21 cellular contexts compared by ENCODE assay signal in genomic region chr17:18850679-18851078, GRCh38. TPM values are rescaled to one million over a fixed set of nuclear protein-coding genes. Genes with fewer than 3 reads are reported as not detected.
DNase-seq lines count a peak whose midpoint lies in the region; ATAC-seq and TF ChIP-seq lines count a peak whose summit lies in the region.
"Had no signal": no experiment of that assay in that cellular context is flagged by ENCODE, and none has a peak within 500 bp of the region (broad histone marks: within the 10 kb centered on the region; RNA-seq: fewer than 3 reads in every experiment).

No MANE protein-coding gene starts in this region.

- in situ Hi-C loops in IMR-90 (cut with MboI; ENCODE audit: low sequenced_read_pairs) = no loop called here

- no peaks in the 10 kb centered on the region for H3K9me3 Mint-ChIP-seq in neural crest cell
- H3K9me3 Mint-ChIP-seq in endothelial cell (ENCODE audit: unreplicated experiment) = no peaks in the 10 kb centered on the region
- H3K9me3 Mint-ChIP-seq: activated CD4-positive, alpha-beta T cell treated with anti-CD3 and anti-CD28 coated beads, Interleukin-2, amount 10 ng/mL, durations not matched to agents 24 days and 14 days; activated naive CD8-positive, alpha-beta T cell treated with anti-CD3 and anti-CD28 coated beads for 36 hours; CD8-positive, alpha-beta T cell; T-cell had no signal

- no peak overlapping the region for H3K23ac ChIP-seq in IMR-90 (ENCODE audit: low read depth, low read length)

- H3K36me3 Mint-ChIP-seq in neural crest cell (ENCODE audit: low read depth) = no peaks in the 10 kb centered on the region
- H3K36me3 Mint-ChIP-seq in endothelial cell (ENCODE audit: low read depth, unreplicated experiment) = no peaks in the 10 kb centered on the region
- H3K36me3 Mint-ChIP-seq: activated naive CD8-positive, alpha-beta T cell treated with anti-CD3 and anti-CD28 coated beads for 36 hours; CD8-positive, alpha-beta T cell; T-cell had no signal

- no peaks in the 10 kb centered on the region for H3K9me3 ChIP-seq in IMR-90 (ENCODE audit: control insufficient read depth, insufficient read depth, low read length)
- H3K9me3 ChIP-seq: HAP-1, sigmoid colon had no signal

- no peak overlapping the region for H2BK15ac ChIP-seq in IMR-90 (ENCODE audit: low read depth, low read length)

- H4K91ac ChIP-seq in IMR-90 (ENCODE audit: insufficient read depth, low read depth, low read length) = no peak overlapping the region

- no peak overlapping the region for H3K9ac ChIP-seq in IMR-90 (ENCODE audit: low read depth, low read length)
- H3K9ac ChIP-seq: parathyroid adenoma had no signal

- H2AK9ac ChIP-seq in IMR-90 (replicated peaks; ENCODE audit: low read depth, low read length, poor library complexity) = no peak overlapping the region

- H3K4me1 Mint-ChIP-seq in neural crest cell (peaks cover 10% of the 10 kb centered on the region), endothelial cell (ENCODE audit: unreplicated experiment) (peaks cover 7% of the 10 kb centered on the region)

- H3K18ac ChIP-seq in IMR-90 (ENCODE audit: low read depth, low read length) = no peak overlapping the region

- peaks cover 3 to 18% of the 10 kb centered on the region in 2 experiments; a peak in 3 of 4 replicates for H3K79me1 ChIP-seq in IMR-90 (ENCODE audit: low read depth in 1 of 2, low read length in 2 of 2)

- no peaks in the 10 kb centered on the region for H4K20me1 ChIP-seq in IMR-90 (ENCODE audit: insufficient read depth, low read length)

- WGBS in IMR-90 (ENCODE audit: extremely low coverage in 2 of 2, insufficient read length in 1 of 2), 2 experiments = no CpG with 5 or more reads among the region's 1 CpG

- H3K4me3 Mint-ChIP-seq in neural crest cell (peak overlapping the region; percentile 49), endothelial cell (ENCODE audit: unreplicated experiment) (no peak overlapping the region)
- H3K4me3 Mint-ChIP-seq: activated CD4-positive, alpha-beta T cell treated with anti-CD3 and anti-CD28 coated beads, Interleukin-2, amount 10 ng/mL, durations not matched to agents 24 days and 14 days; activated naive CD8-positive, alpha-beta T cell treated with anti-CD3 and anti-CD28 coated beads for 36 hours; CD8-positive, alpha-beta T cell; T-cell had no signal

- no peak overlapping the region for H3K4ac ChIP-seq in IMR-90 (ENCODE audit: low read depth, low read length)

- peak overlapping the region; percentile 43 for H2AFZ ChIP-seq in IMR-90 (replicated peaks; ENCODE audit: low read length, poor library complexity)
- H2AFZ ChIP-seq: parathyroid adenoma had no signal

- H2BK120ac ChIP-seq in IMR-90 (ENCODE audit: low read depth, low read length) = no peak overlapping the region

- H3K27me3 Mint-ChIP-seq in neural crest cell (ENCODE audit: low read depth) (no peaks in the 10 kb centered on the region), endothelial cell (ENCODE audit: unreplicated experiment) (peaks cover 4% of the 10 kb centered on the region)
- H3K27me3 Mint-ChIP-seq: activated naive CD8-positive, alpha-beta T cell treated with anti-CD3 and anti-CD28 coated beads for 36 hours; T-cell had no signal

- H3K27me3 ChIP-seq in IMR-90 (ENCODE audit: control insufficient read depth, insufficient read depth, low read length) = no peaks in the 10 kb centered on the region
- H3K27me3 ChIP-seq: sigmoid colon had no signal

- H3K36me3 ChIP-seq in IMR-90 (ENCODE audit: control insufficient read depth, insufficient read depth, low read length) = no peaks in the 10 kb centered on the region
- H3K36me3 ChIP-seq: HAP-1, sigmoid colon had no signal

- no peaks in the 10 kb centered on the region; the same call in 1 of the 2 replicates for H3K4me1 ChIP-seq in IMR-90 (ENCODE audit: control insufficient read depth, insufficient read depth, low read length)
- H3K4me1 ChIP-seq: HAP-1 had no signal

- no peak for TF ChIP-seq RAD21 in IMR-90 (IDR thresholded peaks at IDR 0.05; ENCODE audit: low read length)

- H2BK20ac ChIP-seq in IMR-90 (ENCODE audit: low read depth, low read length) = no peak overlapping the region

- BruUV-seq in IMR-90 (replicated peaks; lab: Mats Ljungman, UMichigan) = no TSS peak

- CTCF ChIA-PET in IMR-90 (lab: Yijun Ruan, JAX) = no interaction called here

- H3K27ac ChIP-seq in IMR-90 (ENCODE audit: insufficient read depth, low read length) = no peak overlapping the region
- H3K27ac ChIP-seq: parathyroid adenoma, sigmoid colon had no signal

- H2BK5ac ChIP-seq in IMR-90 (ENCODE audit: low read depth, low read length, poor library complexity, severe bottlenecking) = no peak overlapping the region

- H3K56ac ChIP-seq in IMR-90 (ENCODE audit: extremely low read depth, insufficient read depth, low read length) = no peak overlapping the region

- intact Hi-C loops in IMR-90 (cut with micrococcal nuclease) = no loop called here

- TF ChIP-seq CTCF in IMR-90 (conservative IDR thresholded peaks at IDR 0.05; ENCODE audit: low read depth, low read length) (no peak), neural crest cell (conservative IDR thresholded peaks at IDR 0.05) (no peak), endothelial cell (IDR thresholded peaks at IDR 0.05; ENCODE audit: unreplicated experiment) (no peak)

- ATAC-seq in IMR-90 (ENCODE audit: low read depth) = no peak
- ATAC-seq: CD8-positive, alpha-beta T cell; T-cell had no signal

- no peak overlapping the region for H4K5ac ChIP-seq in IMR-90 (ENCODE audit: low read depth, low read length)

- dilution Hi-C loops in IMR-90 (cut with HindIII; ENCODE audit: low sequenced_read_pairs, unreplicated experiment) = no loop called here

- H3K27ac Mint-ChIP-seq in neural crest cell (ENCODE audit: unreplicated experiment) = peak overlapping the region; percentile 78
- no peak overlapping the region for H3K27ac Mint-ChIP-seq in endothelial cell (ENCODE audit: unreplicated experiment)
- H3K27ac Mint-ChIP-seq: activated CD4-positive, alpha-beta T cell treated with anti-CD3 and anti-CD28 coated beads, Interleukin-2, amount 10 ng/mL, durations not matched to agents 24 days and 14 days; activated naive CD8-positive, alpha-beta T cell treated with anti-CD3 and anti-CD28 coated beads for 36 hours; CD8-positive, alpha-beta T cell; T-cell had no signal

- no peak overlapping the region for H2AK5ac ChIP-seq in IMR-90 (ENCODE audit: low read depth, low read length)

- no peak overlapping the region for H4K8ac ChIP-seq in IMR-90 (ENCODE audit: low read depth in 2 of 2, low read length in 2 of 2)

- peaks cover 12% of the 10 kb centered on the region; the same call in 1 of the 2 replicates for H3K9me1 ChIP-seq in IMR-90 (ENCODE audit: insufficient read depth, low read length)

- H3K4me2 ChIP-seq in IMR-90 (ENCODE audit: low read depth, low read length) = no peak overlapping the region

- POLR2A ChIA-PET in IMR-90 (lab: Charles Lee; ENCODE audit: unreplicated experiment) = no interaction called here

- no peak for TF ChIP-seq POLR2A in IMR-90 (IDR thresholded peaks at IDR 0.05; ENCODE audit: low read depth, low read length)

- H3K14ac ChIP-seq in IMR-90 (replicated peaks; ENCODE audit: low read depth, low read length) = no peak overlapping the region

- H3K4me3 ChIP-seq in IMR-90 (ENCODE audit: insufficient read depth, low read depth, low read length) = no peak overlapping the region
- H3K4me3 ChIP-seq: HAP-1, sigmoid colon had no signal

- DNase-seq in EH (ENCODE audit: low read depth) (peak; percentile 0), IMR-90 (no peak), ecto neural progenitor cell (ENCODE audit: low spot score) (peak; percentile 35), neural crest cell (ENCODE audit: low read depth, low spot score) (no peak), NCI-H1436 (lab: John Stamatoyannopoulos, UW) (no peak), endothelial cell (ENCODE audit: low spot score) (no peak), OCI-M2 (lab: John Stamatoyannopoulos, UW; ENCODE audit: unreplicated experiment) (no peak)
- DNase-seq: activated CD4-positive, alpha-beta T cell treated with anti-CD3 and anti-CD28 coated beads, Interleukin-2, amount 10 ng/mL, durations not matched to agents 24 days and 14 days; activated naive CD8-positive, alpha-beta T cell treated with anti-CD3 and anti-CD28 coated beads for 36 hours; CD8-positive, alpha-beta T cell; cerebellar nuclear complex; DMS153; kidney; NCI-H1436 treated with DMSO at 0.1 percent for 48 hours; NCI-H69; OCI-M1; SHP77 treated with DMSO at 0.1 percent for 48 hours; sigmoid colon; T-cell had no signal

TF ChIP-seq in IMR-90, 13 proteins besides CTCF, POLR2A, EP300 and RAD21:
- TF ChIP-seq SMC3 (IDR thresholded peaks at IDR 0.05; ENCODE audit: low read depth, low read length) (no peak), BHLHE40 (IDR thresholded peaks at IDR 0.05; ENCODE audit: low read depth, low read length) (no peak), RCOR1 (IDR thresholded peaks at IDR 0.05; ENCODE audit: insufficient replicate concordance, low read length) (no peak), ELK1 (IDR thresholded peaks at IDR 0.05; ENCODE audit: borderline replicate concordance, low read depth, low read length) (no peak)
- TF ChIP-seq, protein P1, sequence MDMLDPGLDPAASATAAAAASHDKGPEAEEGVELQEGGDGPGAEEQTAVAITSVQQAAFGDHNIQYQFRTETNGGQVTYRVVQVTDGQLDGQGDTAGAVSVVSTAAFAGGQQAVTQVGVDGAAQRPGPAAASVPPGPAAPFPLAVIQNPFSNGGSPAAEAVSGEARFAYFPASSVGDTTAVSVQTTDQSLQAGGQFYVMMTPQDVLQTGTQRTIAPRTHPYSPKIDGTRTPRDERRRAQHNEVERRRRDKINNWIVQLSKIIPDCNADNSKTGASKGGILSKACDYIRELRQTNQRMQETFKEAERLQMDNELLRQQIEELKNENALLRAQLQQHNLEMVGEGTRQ (IDR thresholded peaks at IDR 0.05; ENCODE audit: low read depth, low read length) = no peak

RNA-seq across cellular contexts. Expression of gene PRPSAP2, which starts 7.3 kb away (rescaled TPM):
- total RNA-seq in IMR-90 (2012; rRNA removed) (28.1 and 35.3 TPM in 2 replicates), neural crest cell (71.8 and 72.4 TPM in 2 replicates), endothelial cell (ENCODE audit: unreplicated experiment) (32.4 TPM)
- 19.1 and 22.9 TPM in 2 replicates for polyA plus RNA-seq in IMR-90 (2012; rRNA removed)
- polyA plus RNA-seq in IMR-90 (2012; cell fraction: cytosol; rRNA removed) = 9.4 and 11.3 TPM in 2 replicates
- 6.8 and 25.8 TPM in 2 replicates for polyA plus RNA-seq in IMR-90 (2012; cell fraction: nucleus; rRNA removed; ENCODE audit: low replicate concordance)

Comparison
In these comparisons a context has a peak if more than half of its experiments do, and no peak if none do; other contexts are left out.
1. DNase-seq: peak in EH (single experiment) and ecto neural progenitor cell (single experiment); none in IMR-90 (single experiment), neural crest cell (single experiment), NCI-H1436 (single experiment), endothelial cell (single experiment) and OCI-M2 (single experiment).